ENCODE assay signal across 17 cellular contexts in genomic region chr12:6666211-6666610, GRCh38. TPM values are rescaled to one million over a fixed set of nuclear protein-coding genes. Genes with fewer than 3 reads are reported as not detected.
DNase-seq lines count a peak whose midpoint lies in the region; ATAC-seq, FAIRE-seq and TF ChIP-seq lines count a peak whose summit lies in the region.
"Had no signal": no experiment of that assay in that cellular context is flagged by ENCODE, and none has a peak within 500 bp of the region (broad histone marks: within the 10 kb centered on the region; RNA-seq: fewer than 3 reads in every experiment).

No MANE protein-coding gene starts in this region.

- no peak for TF ChIP-seq EP300 in upper lobe of left lung (IDR thresholded peaks at IDR 0.05)

- H3K27ac ChIP-seq in colonic mucosa, result no peak overlapping the region
- no peak overlapping the region for H3K27ac ChIP-seq in upper lobe of left lung
- H3K27ac ChIP-seq: A549, BLaER1 had no signal

- in situ Hi-C loops in astrocyte of the spinal cord (cut with HindIII; ENCODE audit: low sequenced_read_pairs), result no loop called here

- TF ChIP-seq POLR2A in upper lobe of left lung (IDR thresholded peaks at IDR 0.05), result no peak

- H3K36me3 ChIP-seq in colonic mucosa (peaks cover 32% of the 10 kb centered on the region), upper lobe of left lung (peaks cover 30 to 57% (median 46%) of the 10 kb centered on the region in 4 donors)

- peak; percentile 13 for FAIRE-seq in urothelium cell line (lab: Jason Lieb, UNC)
- FAIRE-seq: A549, GM12878, GM19239, H1, K562 had no signal

- CTCF ChIA-PET in T-cell (lab: Charles Lee), result no interaction called here

- H3K36me3 Mint-ChIP-seq in HFFc6 (ENCODE audit: low read depth), result peaks cover 28% of the 10 kb centered on the region
- peaks cover 35% of the 10 kb centered on the region for H3K36me3 Mint-ChIP-seq in T-cell

- no peak overlapping the region for H3K9ac ChIP-seq in colonic mucosa (ENCODE audit: low read depth in 2 of 2, low read length in 2 of 2)
- H3K9ac ChIP-seq: BLaER1 had no signal

- POLR2A ChIA-PET in T-cell (lab: Charles Lee), result no interaction called here

- ATAC-seq in T-cell (replicated peaks in 1 of 4), result no peak
- ATAC-seq in HG02970 (IDR thresholded peaks at IDR 0.05; ENCODE audit: low FRiP score, unreplicated experiment), result no peak
- no peak for ATAC-seq in upper lobe of left lung (ENCODE audit: low FRiP score in 2 of 2)
- ATAC-seq: A549, GM12878, K562 had no signal

- H3K4me3 Mint-ChIP-seq in HFFc6, result no peak overlapping the region
- H3K4me3 Mint-ChIP-seq in T-cell, result no peak overlapping the region

- H3K27ac Mint-ChIP-seq in HFFc6, result 0 out of 2 replicates have a peak overlapping the region, but pooled peaks have one; percentile 3
- no peak overlapping the region for H3K27ac Mint-ChIP-seq in T-cell

- no peaks in the 10 kb centered on the region for H3K9me3 Mint-ChIP-seq in HFFc6
- H3K9me3 Mint-ChIP-seq in T-cell, result peaks cover 0 to 2% (median 0%) of the 10 kb centered on the region in 3 donors

- 94 to 100% methylated on average over 2 of the region's 2 CpGs for WGBS in upper lobe of left lung, 2 donors

- intact Hi-C loops in colonic mucosa (cut with DNase I), result no loop called here

- no peaks in the 10 kb centered on the region for H3K4me1 ChIP-seq in colonic mucosa
- peaks cover 12 to 13% (median 12%) of the 10 kb centered on the region in 4 donors for H3K4me1 ChIP-seq in upper lobe of left lung

- H3K4me1 Mint-ChIP-seq in HFFc6 (ENCODE audit: low read depth) (peaks cover 18% of the 10 kb centered on the region), T-cell (peaks cover 21 to 29% (median 25%) of the 10 kb centered on the region in 3 donors)

- no peaks in the 10 kb centered on the region for H3K27me3 ChIP-seq in colonic mucosa
- no peaks in the 10 kb centered on the region for H3K27me3 ChIP-seq in upper lobe of left lung
- H3K27me3 ChIP-seq: BLaER1 had no signal

- DNase-seq in HFFc6 (no peak), astrocyte of the spinal cord (ENCODE audit: low read depth, low spot score) (peak; percentile 16), kidney glomerular epithelial cell (lab: John Stamatoyannopoulos, UW) (peak; percentile 6), urothelium cell line (ENCODE audit: low spot score) (no peak), T-cell (no peak), colonic mucosa (no peak), upper lobe of left lung (no peak)
- DNase-seq: DMS79 had no signal

- H3K27me3 Mint-ChIP-seq in HFFc6 (ENCODE audit: insufficient read depth), result peaks cover 1% of the 10 kb centered on the region; the same call in 1 of the 2 replicates
- H3K27me3 Mint-ChIP-seq in T-cell, result no peaks in the 10 kb centered on the region

- no peak overlapping the region for H3K4me3 ChIP-seq in astrocyte of the spinal cord (ENCODE audit: low read depth, low read length)
- no peak overlapping the region for H3K4me3 ChIP-seq in colonic mucosa
- H3K4me3 ChIP-seq in upper lobe of left lung, result no peak overlapping the region
- H3K4me3 ChIP-seq: A549, BLaER1, GM12878, HAP-1, K562 had no signal

- H3K9me3 ChIP-seq in colonic mucosa (no peaks in the 10 kb centered on the region), upper lobe of left lung (no peaks in the 10 kb centered on the region)
- H3K9me3 ChIP-seq: A549, BLaER1, HAP-1 had no signal

- TF ChIP-seq CTCF in HFFc6 (IDR thresholded peaks at IDR 0.05) (no peak), astrocyte of the spinal cord (IDR thresholded peaks at IDR 0.05; ENCODE audit: low read depth, low read length) (no peak), colonic mucosa (IDR thresholded peaks at IDR 0.05) (no peak), upper lobe of left lung (IDR thresholded peaks at IDR 0.05) (no peak)

RNA-seq across cellular contexts. Expression of gene ING4, which starts 3.3 kb away (rescaled TPM):
- total RNA-seq in HFFc6 (2021; fragmentation: NEBNext Ultra II Directional; extraction: Animal tissue kit (Norgen Biotek cat#: 25700)), result 10 to 100 TPM; 19.7 to 26.8 (median 21.7) TPM
- 10 to 100 TPM; 34.0 to 71.3 (median 64.5) TPM for total RNA-seq in T-cell
- 10 to 100 TPM; 20.0 to 33.8 TPM for total RNA-seq in colonic mucosa
- total RNA-seq in upper lobe of left lung, result 10 to 100 TPM; 24.3 to 79.6 (median 33.8) TPM

RNA-seq across cellular contexts. Expression of gene ACRBP, which starts 19.0 kb away (rescaled TPM):
- total RNA-seq in HFFc6 (2021; fragmentation: NEBNext Ultra II Directional; extraction: Animal tissue kit (Norgen Biotek cat#: 25700)), result not detected
- total RNA-seq in T-cell, result 10 to 100 TPM in 1 of 5 donors, 1 to 10 TPM in 4; 2.4 to 11.1 (median 6.5) TPM
- 1 to 10 TPM; 1.6 to 1.9 TPM for total RNA-seq in colonic mucosa
- 10 to 100 TPM in 1 of 6 donors, 1 to 10 TPM in 5; 1.8 to 12.6 (median 5.9) TPM for total RNA-seq in upper lobe of left lung
- total RNA-seq: G401 had no signal

RNA-seq across cellular contexts. Expression of gene ZNF384, which starts 23.0 kb away (rescaled TPM):
- total RNA-seq in HFFc6 (2021; fragmentation: NEBNext Ultra II Directional; extraction: Animal tissue kit (Norgen Biotek cat#: 25700)), result 10 to 100 TPM; 32.8 to 43.9 (median 41.1) TPM
- total RNA-seq in T-cell (10 to 100 TPM; 68.6 to 82.9 (median 79.4) TPM), colonic mucosa (10 to 100 TPM; 50.0 to 53.6 TPM), upper lobe of left lung (10 to 100 TPM; 33.4 to 52.8 (median 43.0) TPM)

RNA-seq across cellular contexts. Expression of gene LPAR5, which starts 30.5 kb away (rescaled TPM):
- not detected for total RNA-seq in HFFc6 (2021; fragmentation: NEBNext Ultra II Directional; extraction: Animal tissue kit (Norgen Biotek cat#: 25700))
- total RNA-seq in T-cell, result 10 to 100 TPM in 4 of 5 donors, 1 to 10 TPM in 1; 5.8 to 16.0 (median 14.9) TPM
- total RNA-seq in colonic mucosa, result 10 to 100 TPM; 27.0 to 32.7 TPM
- total RNA-seq in upper lobe of left lung, result 1 to 10 TPM; 1.3 to 4.4 (median 2.9) TPM

RNA-seq across cellular contexts. Expression of gene PIANP, which starts 34.4 kb away (rescaled TPM):
- 1 to 10 TPM; 2.6 to 4.6 (median 3.8) TPM for total RNA-seq in HFFc6 (2021; fragmentation: NEBNext Ultra II Directional; extraction: Animal tissue kit (Norgen Biotek cat#: 25700))
- 1 to 10 TPM in 3 of 5 donors, under 1 TPM in 1, not detected in 1; 0.88 to 2.5 (median 2.4) TPM for total RNA-seq in T-cell
- total RNA-seq in colonic mucosa, result 1 to 10 TPM in 1 of 2 donors, under 1 TPM in 1; 0.44 to 1.2 TPM
- under 1 TPM in 3 of 6 donors, not detected in 3; 0.13 to 0.83 (median 0.39) TPM for total RNA-seq in upper lobe of left lung
- total RNA-seq: K562 had no signal

Comparison
In these comparisons a context has a peak if more than half of its experiments do, and no peak if none do; other contexts are left out.
1. DNase-seq: peak in astrocyte of the spinal cord (single experiment) and kidney glomerular epithelial cell (single experiment); none in HFFc6 (single experiment), urothelium cell line (single experiment), T-cell (0 of 34), colonic mucosa (single experiment) and upper lobe of left lung (0 of 2).